Comparison of ENCODE assay signal across 25 cellular contexts in the genomic region with DNA sequence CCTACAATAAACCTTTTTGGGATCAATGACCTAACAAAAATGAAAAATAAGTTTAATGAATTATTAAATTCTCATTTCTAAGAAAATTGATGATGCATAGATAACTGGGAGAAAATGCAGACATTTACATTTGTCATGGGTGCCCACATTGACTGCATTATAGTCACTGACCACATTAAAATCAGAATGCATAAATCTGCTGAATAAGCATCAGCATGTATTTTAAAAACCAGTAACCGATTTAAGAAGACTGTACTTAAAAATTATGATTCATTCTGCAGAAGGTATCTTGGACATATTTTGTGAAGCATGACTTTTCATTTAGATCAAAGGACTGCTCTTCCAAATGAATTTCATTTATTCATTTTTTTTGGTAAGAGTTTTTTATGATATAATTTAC. TPM values are rescaled to one million over a fixed set of nuclear protein-coding genes. Genes with fewer than 3 reads are reported as not detected.
DNase-seq lines count a peak whose midpoint lies in the region; ATAC-seq, FAIRE-seq and TF ChIP-seq lines count a peak whose summit lies in the region.
"Had no signal": no experiment of that assay in that cellular context is flagged by ENCODE, and none has a peak within 500 bp of the region (broad histone marks: within the 10 kb centered on the region; RNA-seq: fewer than 3 reads in every experiment).

No MANE protein-coding gene starts in this region.

- in situ Hi-C loops in HepG2 (cut with HindIII; ENCODE audit: extremely low pct_ligation_motif_present, low pct_unique_long_range_greater_than_20kb) (no loop called here), K562 (cut with MboI) (no loop called here)

- H3K36me3 ChIP-seq in HepG2 (replicated peaks in 1 of 2; ENCODE audit: control insufficient read depth in 1 of 2, insufficient read depth in 2 of 2, low read length in 2 of 2) = no peaks in the 10 kb centered on the region
- H3K36me3 ChIP-seq in right lobe of liver = no peaks in the 10 kb centered on the region
- no peaks in the 10 kb centered on the region for H3K36me3 ChIP-seq in K562 (ENCODE audit: control insufficient read depth, insufficient read depth, low read length)
- H3K36me3 ChIP-seq: BE2C, BLaER1 had no signal

- H3K4me3 ChIP-seq in HepG2 (replicated peaks in 1 of 3; ENCODE audit: insufficient read depth in 1 of 3, low read depth in 2 of 3, low read length in 3 of 3) (no peak overlapping the region), right lobe of liver (no peak overlapping the region), K562 (no peak overlapping the region)
- H3K4me3 ChIP-seq: BLaER1 had no signal

- no peaks in the 10 kb centered on the region for H3K36me3 Mint-ChIP-seq in activated CD4-positive, alpha-beta T cell treated with anti-CD3 and anti-CD28 coated beads, Interleukin-2, amount 10 ng/mL, durations not matched to agents 24 days and 14 days (ENCODE audit: low read depth)
- H3K36me3 Mint-ChIP-seq: CD14-positive monocyte; CD4-positive, alpha-beta memory T cell; CD4-positive, CD25-positive, alpha-beta regulatory T cell; CD8-positive, alpha-beta memory T cell had no signal

- H3K9me1 ChIP-seq in K562 (ENCODE audit: control insufficient read depth, insufficient read depth, low read length) = no peaks in the 10 kb centered on the region

- DNase-seq in HepG2 (ENCODE audit: low spot score) (no peak), right lobe of liver (no peak), K562 (ENCODE audit: extremely low read depth in 1 of 4, low spot score in 3 of 4) (no peak)
- no peak for DNase-seq in activated CD4-positive, alpha-beta T cell treated with anti-CD3 and anti-CD28 coated beads, Interleukin-2, amount 10 ng/mL, durations not matched to agents 24 days and 14 days
- DNase-seq: ACHN; BE2C; C1 segment of cervical spinal cord; Caco-2; Calu3; CD4-positive, alpha-beta memory T cell; CD4-positive, CD25-positive, alpha-beta regulatory T cell; CD8-positive, alpha-beta memory T cell; DMS79 treated with DMSO at 0.1 percent for 48 hours; GF-D8 had no signal

- FAIRE-seq in HepG2 (lab: Jason Lieb, UNC) (no peak), K562 (lab: Jason Lieb, UNC) (no peak)
- FAIRE-seq: D721Med, G401.6, GM12891, GM19239 had no signal

- H3K4me2 ChIP-seq in HepG2 (ENCODE audit: low read depth, low read length) (no peak overlapping the region), K562 (ENCODE audit: insufficient read depth, low read length) (no peak overlapping the region)
- H3K4me2 ChIP-seq: BLaER1 had no signal

- no peaks in the 10 kb centered on the region for H3K9me3 Mint-ChIP-seq in activated CD4-positive, alpha-beta T cell treated with anti-CD3 and anti-CD28 coated beads, Interleukin-2, amount 10 ng/mL, durations not matched to agents 24 days and 14 days
- H3K9me3 Mint-ChIP-seq: CD14-positive monocyte; CD8-positive, alpha-beta memory T cell had no signal

- ATAC-seq in HepG2 (no peak), right lobe of liver (no peak), K562 (no peak), GM21576 (IDR thresholded peaks at IDR 0.05; ENCODE audit: unreplicated experiment) (no peak)

- H3K9ac ChIP-seq in HepG2 (ENCODE audit: insufficient read depth, low read depth, low read length) = no peak overlapping the region
- H3K9ac ChIP-seq in K562 (ENCODE audit: insufficient read depth in 1 of 2, low read depth in 2 of 2, low read length in 2 of 2) = no peak overlapping the region
- H3K9ac ChIP-seq: BLaER1 had no signal

- TF ChIP-seq RAD21 in HepG2 (CRISPR knock-in tag; IDR thresholded peaks at IDR 0.05) = no peak
- no peak for TF ChIP-seq RAD21 in K562 (CRISPR knock-in tag; conservative IDR thresholded peaks at IDR 0.05 in 1 of 2, IDR thresholded peaks at IDR 0.05 in 1 of 2)

- no TSS peak for BruUV-seq in HepG2 (replicated peaks; lab: Mats Ljungman, UMichigan)
- no TSS peak for BruUV-seq in K562 (replicated peaks; lab: Mats Ljungman, UMichigan)

- no peak for TF ChIP-seq POLR2A in HepG2 (IDR thresholded peaks at IDR 0.05; ENCODE audit: insufficient read depth in 1 of 2, low read depth in 2 of 2, low read length in 2 of 2)
- TF ChIP-seq POLR2A in right lobe of liver (IDR thresholded peaks at IDR 0.05) = no peak
- no peak for TF ChIP-seq POLR2A in K562 (conservative IDR thresholded peaks at IDR 0.05)

- POLR2A ChIA-PET in HepG2 (lab: Yijun Ruan, JAX) (no interaction called here), K562 (lab: Yijun Ruan, JAX) (no interaction called here)

- no peak overlapping the region for H3K4me3 Mint-ChIP-seq in activated CD4-positive, alpha-beta T cell treated with anti-CD3 and anti-CD28 coated beads, Interleukin-2, amount 10 ng/mL, durations not matched to agents 24 days and 14 days
- H3K4me3 Mint-ChIP-seq: CD14-positive monocyte; CD4-positive, alpha-beta memory T cell; CD4-positive, CD25-positive, alpha-beta regulatory T cell; CD8-positive, alpha-beta memory T cell had no signal

- H3K4me1 ChIP-seq in HepG2 (ENCODE audit: insufficient read depth, low read length) (no peaks in the 10 kb centered on the region), right lobe of liver (no peaks in the 10 kb centered on the region), K562 (replicated peaks in 1 of 2; ENCODE audit: control insufficient read depth in 2 of 2, insufficient read depth in 2 of 2, low read length in 2 of 2) (no peaks in the 10 kb centered on the region)
- H3K4me1 ChIP-seq: BLaER1, Caco-2 had no signal

- H3K27ac ChIP-seq in HepG2 (ENCODE audit: extremely low read length, insufficient read depth, low read length) (no peak overlapping the region), right lobe of liver (no peak overlapping the region), K562 (ENCODE audit: extremely low read depth, low read depth, low read length) (no peak overlapping the region)
- H3K27ac ChIP-seq: 22Rv1, BLaER1 had no signal

- CTCF ChIA-PET in HepG2 (lab: Yijun Ruan, JAX; ENCODE audit: low intra/inter-chr PET ratio, low total read pairs) = no interaction called here
- CTCF ChIA-PET in K562 (lab: Yijun Ruan, JAX; ENCODE audit: low intra/inter-chr PET ratio) = no interaction called here

- intact Hi-C loops in HepG2 (cut with micrococcal nuclease; ENCODE audit: unreplicated experiment) = no loop called here
- intact Hi-C loops in right lobe of liver (cut with DNase I) = no loop called here
- intact Hi-C loops in K562 (cut with micrococcal nuclease) = no loop called here
- intact Hi-C loops in activated CD4-positive, alpha-beta T cell treated with anti-CD3 and anti-CD28 coated beads, Interleukin-2, amount 10 ng/mL, durations not matched to agents 24 days and 14 days (cut with micrococcal nuclease) = no loop called here

- no peak overlapping the region for H3K27ac Mint-ChIP-seq in activated CD4-positive, alpha-beta T cell treated with anti-CD3 and anti-CD28 coated beads, Interleukin-2, amount 10 ng/mL, durations not matched to agents 24 days and 14 days
- H3K27ac Mint-ChIP-seq: CD14-positive monocyte; CD4-positive, alpha-beta memory T cell; CD4-positive, CD25-positive, alpha-beta regulatory T cell; CD8-positive, alpha-beta memory T cell had no signal

- no peak for TF ChIP-seq EP300 in HepG2 (IDR thresholded peaks at IDR 0.05; ENCODE audit: low read depth in 2 of 2, low read length in 2 of 2)
- TF ChIP-seq EP300 in HepG2 (CRISPR knock-in tag; IDR thresholded peaks at IDR 0.05; ENCODE audit: borderline replicate concordance) = no peak
- TF ChIP-seq EP300 in K562 (IDR thresholded peaks at IDR 0.05; ENCODE audit: low read length) = no peak

- H2AFZ ChIP-seq in HepG2 (ENCODE audit: low read length) = no peak overlapping the region
- no peak overlapping the region for H2AFZ ChIP-seq in K562 (ENCODE audit: low read depth, low read length)

- H3K79me2 ChIP-seq in HepG2 (ENCODE audit: insufficient read depth, low read length) (no peaks in the 10 kb centered on the region), K562 (ENCODE audit: control insufficient read depth, insufficient read depth, low read length) (no peaks in the 10 kb centered on the region)

- no peak for TF ChIP-seq CTCF in HepG2 (CRISPR knock-in tag; IDR thresholded peaks at IDR 0.05)
- TF ChIP-seq CTCF in right lobe of liver (IDR thresholded peaks at IDR 0.05) = no peak
- no peak for TF ChIP-seq CTCF in K562 (IDR thresholded peaks at IDR 0.05 in 2 of 3, conservative IDR thresholded peaks at IDR 0.05 in 1 of 3; ENCODE audit: insufficient read depth in 2 of 3, low read depth in 1 of 3, low read length in 3 of 3)

- peaks cover 12% of the 10 kb centered on the region for H3K27me3 Mint-ChIP-seq in activated CD4-positive, alpha-beta T cell treated with anti-CD3 and anti-CD28 coated beads, Interleukin-2, amount 10 ng/mL, durations not matched to agents 24 days and 14 days
- H3K27me3 Mint-ChIP-seq: CD4-positive, CD25-positive, alpha-beta regulatory T cell had no signal

- H3K9me3 ChIP-seq in HepG2 (ENCODE audit: low read length) (no peaks in the 10 kb centered on the region), right lobe of liver (no peaks in the 10 kb centered on the region), K562 (replicated peaks; ENCODE audit: control insufficient read depth, insufficient read depth, low read depth, low read length) (no peaks in the 10 kb centered on the region; the same call in 1 of the 2 replicates)
- H3K9me3 ChIP-seq: BE2C, BLaER1, Caco-2 had no signal

- H3K27me3 ChIP-seq in HepG2 (ENCODE audit: control insufficient read depth in 1 of 2, insufficient read depth in 2 of 2, low read length in 2 of 2) = no peaks in the 10 kb centered on the region
- H3K27me3 ChIP-seq in right lobe of liver = no peaks in the 10 kb centered on the region
- no peaks in the 10 kb centered on the region for H3K27me3 ChIP-seq in K562 (ENCODE audit: control insufficient read depth in 2 of 2, insufficient read depth in 2 of 2, low read length in 2 of 2)
- H3K27me3 ChIP-seq: BE2C, BLaER1 had no signal

- WGBS in HepG2 (ENCODE audit: low lambda C conversion rate) = 0% methylated on average over 1 of the region's 1 CpG
- 42% methylated on average over 1 of the region's 1 CpG for WGBS in right lobe of liver (ENCODE audit: insufficient coverage, low coverage, low lambda C conversion rate, missing lambda C conversion rate)
- 0% methylated on average over 1 of the region's 1 CpG for WGBS in K562 (ENCODE audit: insufficient coverage, low coverage, missing lambda C conversion rate)

- no peaks in the 10 kb centered on the region for H3K4me1 Mint-ChIP-seq in activated CD4-positive, alpha-beta T cell treated with anti-CD3 and anti-CD28 coated beads, Interleukin-2, amount 10 ng/mL, durations not matched to agents 24 days and 14 days
- H3K4me1 Mint-ChIP-seq: CD14-positive monocyte; CD4-positive, alpha-beta memory T cell; CD4-positive, CD25-positive, alpha-beta regulatory T cell; CD8-positive, alpha-beta memory T cell had no signal

- H4K20me1 ChIP-seq in HepG2 (ENCODE audit: insufficient read depth, low read length) = no peaks in the 10 kb centered on the region
- H4K20me1 ChIP-seq in K562 (replicated peaks; ENCODE audit: control insufficient read depth, insufficient read depth, low read length) = no peaks in the 10 kb centered on the region
- H4K20me1 ChIP-seq: BLaER1 had no signal

RNA-seq across cellular contexts. Expression of gene KCNH8, which starts 11.7 kb away (rescaled TPM):
- total RNA-seq in HepG2 (2016; rRNA removed; fragmentation: Illumina TruSeq; extraction: Trizol) (0.04 TPM in 1 of 2 replicates, not detected in the other), right lobe of liver (not detected), K562 (2014; rRNA removed) (not detected in 2 replicates), K562 (2014; rRNA removed; fragmentation: Illumina TruSeq; extraction: Trizol) (not detected in 2 replicates), K562 (2015; rRNA removed; fragmentation: Illumina TruSeq; extraction: Trizol) (0.04 TPM in 1 of 2 replicates, not detected in the other), K562 (2021) (0.02 TPM in 1 of 2 replicates, not detected in the other)
- total RNA-seq in HepG2 (2016; cell fraction: cytosol; rRNA removed; fragmentation: Illumina TruSeq; extraction: Trizol; ENCODE audit: low read depth) = not detected in 2 replicates
- total RNA-seq in HepG2 (2016; cell fraction: insoluble cytoplasmic fraction; rRNA removed; fragmentation: Illumina TruSeq; extraction: Trizol) = not detected in 2 replicates
- not detected in 2 replicates for total RNA-seq in HepG2 (2016; cell fraction: membrane; rRNA removed; fragmentation: Illumina TruSeq; extraction: Trizol)
- 0.06 TPM in 1 of 2 replicates, not detected in the other for total RNA-seq in HepG2 (2016; cell fraction: nucleus; rRNA removed; fragmentation: Illumina TruSeq; extraction: Trizol)
- polyA plus RNA-seq in HepG2 (2011; rRNA removed) (0.04 TPM in 1 of 2 replicates, not detected in the other), K562 (2011; rRNA removed) (0.01 TPM in 1 of 2 replicates, not detected in the other), K562 (2014; fragmentation: Illumina TruSeq; extraction: Trizol) (not detected in 2 replicates), K562 (2014; fragmentation: Nextera tagmentation; extraction: Ambion mirVana) (not detected), K562 (2014; rRNA removed) (0.08 TPM in 1 of 2 replicates, not detected in the other)
- not detected in 2 replicates for polyA plus RNA-seq in HepG2 (2011; cell fraction: cytosol; rRNA removed)
- polyA plus RNA-seq in HepG2 (2011; cell fraction: nucleus; rRNA removed) = 0.06 and 0.07 TPM in 2 replicates
- polyA plus RNA-seq in HepG2 (2012) = not detected in 2 replicates
- not detected in 2 replicates for polyA plus RNA-seq in HepG2 (2016; cell fraction: cytosol; fragmentation: Illumina TruSeq; extraction: Trizol; ENCODE audit: low read depth)
- not detected in 2 replicates for polyA plus RNA-seq in HepG2 (2016; cell fraction: insoluble cytoplasmic fraction; fragmentation: Illumina TruSeq; extraction: Trizol; ENCODE audit: low read depth)
- polyA plus RNA-seq in HepG2 (2016; cell fraction: membrane; fragmentation: Illumina TruSeq; extraction: Trizol; ENCODE audit: low read depth) = not detected in 2 replicates
- polyA plus RNA-seq in HepG2 (2016; cell fraction: nucleus; fragmentation: Illumina TruSeq; extraction: Trizol; ENCODE audit: insufficient read depth, low read depth) = not detected in 2 replicates
- not detected in 2 replicates for polyA minus RNA-seq in HepG2 (2011; rRNA and poly(A)+ RNA removed; ENCODE audit: low replicate concordance)
- not detected in 2 replicates for polyA minus RNA-seq in HepG2 (2011; cell fraction: cytosol; rRNA and poly(A)+ RNA removed)
- polyA minus RNA-seq in HepG2 (2011; cell fraction: nucleus; rRNA and poly(A)+ RNA removed) = 0.25 and 0.26 TPM in 2 replicates
- 0.12 TPM in 2 replicates for total RNA-seq in K562 (2011; cell fraction: chromatin; rRNA removed; ENCODE audit: low replicate concordance)
- 0.13 TPM in 1 of 2 replicates, not detected in the other for total RNA-seq in K562 (2011; cell fraction: nucleolus; rRNA removed)
- 0.15 TPM in 1 of 2 replicates, not detected in the other for total RNA-seq in K562 (2011; cell fraction: nucleoplasm; rRNA removed)
- 0.01 TPM in 1 of 2 replicates, not detected in the other for polyA plus RNA-seq in K562 (2011; cell fraction: cytosol; rRNA removed)
- 0.07 TPM in 2 replicates for polyA plus RNA-seq in K562 (2011; cell fraction: nucleus; rRNA removed)
- 0.19 TPM in 1 of 2 replicates, not detected in the other for polyA plus RNA-seq in K562 (2012)
- 0.04 TPM in 1 of 2 replicates, not detected in the other for polyA minus RNA-seq in K562 (2011; rRNA and poly(A)+ RNA removed)
- not detected in 2 replicates for polyA minus RNA-seq in K562 (2011; cell fraction: cytosol; rRNA and poly(A)+ RNA removed)
- 0.13 and 0.22 TPM in 2 replicates for polyA minus RNA-seq in K562 (2011; cell fraction: nucleus; rRNA and poly(A)+ RNA removed)
- total RNA-seq in activated CD4-positive, alpha-beta T cell treated with anti-CD3 and anti-CD28 coated beads, Interleukin-2, amount 10 ng/mL, durations not matched to agents 24 days and 14 days = not detected in 2 replicates
- total RNA-seq: A172; A673; CD4-positive, CD25-positive, alpha-beta regulatory T cell; CD8-positive, alpha-beta memory T cell had no signal
- polyA plus RNA-seq: AG04450; CD14-positive monocyte; CD4-positive, alpha-beta memory T cell; CD8-positive, alpha-beta memory T cell had no signal

Comparison
In these comparisons a context has a peak if more than half of its experiments do, and no peak if none do; other contexts are left out.
1. Of the 241 proteins assayed by ChIP-seq in both HepG2 and K562: peak only in HepG2: MAFK; only in K562: MAFG; in both: MAFF; in neither: 238.